In genomic region chr16:86007524-86007923, GRCh38 we compare ENCODE assay signal across 15 cellular contexts.
"Had no signal": no experiment of that assay in that cellular context is flagged by ENCODE, and none has a peak within 500 bp of the region (broad histone marks: within the 10 kb centered on the region; RNA-seq: fewer than 3 reads in every experiment).

No MANE protein-coding gene starts in this region.

- DNase-seq: activated CD4-positive, alpha-beta T cell treated with anti-CD3 and anti-CD28 coated beads, Interleukin-2, amount 50 U/mL, for 48 hours; activated CD8-positive, alpha-beta memory T cell treated with anti-CD3 and anti-CD28 coated beads, Interleukin-2, amount 50 U/mL, for 48 hours; activated effector memory CD4-positive, alpha-beta T cell treated with anti-CD3 and anti-CD28 coated beads, Interleukin-2, amount 50 U/mL, for 16 hours; adrenal gland; caudate nucleus; cortex of kidney; effector memory CD4-positive, alpha-beta T cell; mesendoderm; SJCRH30; spleen; stimulated activated CD4-positive, alpha-beta T cell treated with anti-CD3 and anti-CD28 coated beads, Interleukin-1b, Interleukin-23, amount 100 ng/mL, for 48 hours; stimulated activated naive CD4-positive, alpha-beta T cell treated with Interleukin-2 at 50 U/mL for 16 hours; testis; upper lobe of right lung had no signal

- ATAC-seq: sciatic nerve, upper lobe of right lung had no signal
